Comparison of ENCODE assay signal across 9 cellular contexts in the genomic region with DNA sequence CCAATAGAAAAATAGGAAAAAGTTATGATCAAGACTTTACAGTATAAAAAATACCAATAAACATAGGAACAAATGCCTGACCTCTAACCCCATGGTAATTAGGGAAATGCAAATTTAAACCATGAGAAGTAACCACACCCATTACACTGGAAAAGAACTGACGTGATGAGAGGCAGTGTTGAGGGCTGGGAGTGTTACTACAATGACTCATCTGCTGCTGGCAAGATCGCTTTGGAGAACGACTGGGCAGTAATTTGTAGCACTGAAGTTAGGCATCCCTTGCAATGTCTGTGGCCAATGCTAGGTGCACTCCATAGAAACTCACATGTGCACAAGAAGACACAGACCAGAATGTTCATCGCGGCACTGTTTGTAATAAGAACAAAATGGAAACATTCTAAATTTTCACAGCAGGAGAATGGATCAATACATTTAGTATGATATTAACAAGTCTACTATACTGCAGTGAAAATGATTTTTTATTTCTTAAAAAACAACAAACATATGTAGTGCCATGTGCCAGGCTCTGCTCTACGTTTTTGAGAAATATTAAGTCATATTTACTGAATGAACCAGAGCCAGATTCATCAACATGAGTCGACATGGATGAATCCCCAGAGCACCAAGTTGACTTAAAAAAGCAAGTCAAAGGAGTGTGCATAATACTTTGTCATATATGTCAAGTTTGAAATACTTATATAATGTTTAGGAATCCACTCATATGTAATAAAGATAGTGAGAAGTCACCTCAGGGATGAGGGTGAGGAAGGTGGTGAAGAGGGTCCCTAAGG. TPM values are rescaled to one million over a fixed set of nuclear protein-coding genes. Genes with fewer than 3 reads are reported as not detected.
A peak's percentile ranks its signal among the peaks of the same experiment; 100 is the strongest.
DNase-seq lines count a peak whose midpoint lies in the region; ATAC-seq, FAIRE-seq and TF ChIP-seq lines count a peak whose summit lies in the region.
"Had no signal": no experiment of that assay in that cellular context is flagged by ENCODE, and none has a peak within 500 bp of the region (broad histone marks: within the 10 kb centered on the region; RNA-seq: fewer than 3 reads in every experiment).

No MANE protein-coding gene starts in this region.

- H3K9me3 Mint-ChIP-seq in activated naive CD8-positive, alpha-beta T cell (ENCODE audit: low read depth), result no peaks in the 10 kb centered on the region
- no peaks in the 10 kb centered on the region for H3K9me3 Mint-ChIP-seq in activated naive CD8-positive, alpha-beta T cell treated with anti-CD3 and anti-CD28 coated beads for 36 hours

- POLR2A ChIA-PET in RWPE1 (lab: Yijun Ruan, JAX; ENCODE audit: low non-redundant PET), result no interaction called here

- no peak for ATAC-seq in GM19023 (IDR thresholded peaks at IDR 0.05; ENCODE audit: unreplicated experiment)
- no peak for ATAC-seq in HG03565 (IDR thresholded peaks at IDR 0.05; ENCODE audit: unreplicated experiment)

- peaks cover 2% of the 10 kb centered on the region for H3K36me3 Mint-ChIP-seq in activated naive CD8-positive, alpha-beta T cell
- no peaks in the 10 kb centered on the region for H3K36me3 Mint-ChIP-seq in activated naive CD8-positive, alpha-beta T cell treated with anti-CD3 and anti-CD28 coated beads for 36 hours

- no peak for TF ChIP-seq CTCF in RWPE1 (conservative IDR thresholded peaks at IDR 0.05; ENCODE audit: low read depth)

- FAIRE-seq in GM12891 (lab: Jason Lieb, UNC), result no peak

- CTCF ChIA-PET in RWPE1 (lab: Yijun Ruan, JAX), result interaction anchor here (1.0 kb wide), 1 partner anchor 106 kb away, joined by 3 read pairs; no protein-coding TSS in a partner anchor

- peak overlapping the region; percentile 64 for H3K4me3 Mint-ChIP-seq in activated naive CD8-positive, alpha-beta T cell
- H3K4me3 Mint-ChIP-seq in activated naive CD8-positive, alpha-beta T cell treated with anti-CD3 and anti-CD28 coated beads for 36 hours, result no peak overlapping the region

- no peak for TF ChIP-seq POLR2A in GM12891 (IDR thresholded peaks at IDR 0.05; ENCODE audit: low read depth, low read length)

- DNase-seq in activated naive CD8-positive, alpha-beta T cell treated with anti-CD3 and anti-CD28 coated beads for 36 hours, result no peak
- DNase-seq in RWPE1 (ENCODE audit: low spot score), result peak; percentile 67
- DNase-seq in fibroblast of gingiva (ENCODE audit: low read depth), result peak; percentile 29
- DNase-seq in stromal cell of bone marrow (ENCODE audit: low read depth), result peak; percentile 84
- DNase-seq in GM12891 (ENCODE audit: insufficient read length, low spot score), result no peak

- H3K27me3 Mint-ChIP-seq in activated naive CD8-positive, alpha-beta T cell, result peaks cover 13% of the 10 kb centered on the region
- peaks cover 42% of the 10 kb centered on the region for H3K27me3 Mint-ChIP-seq in activated naive CD8-positive, alpha-beta T cell treated with anti-CD3 and anti-CD28 coated beads for 36 hours

- H3K4me1 Mint-ChIP-seq in activated naive CD8-positive, alpha-beta T cell (ENCODE audit: low read depth), result peaks cover 13% of the 10 kb centered on the region
- H3K4me1 Mint-ChIP-seq in activated naive CD8-positive, alpha-beta T cell treated with anti-CD3 and anti-CD28 coated beads for 36 hours, result peaks cover 9% of the 10 kb centered on the region

- H3K27ac ChIP-seq in RWPE1, result no peak overlapping the region
- H3K27ac ChIP-seq: neutrophil had no signal

- H3K27ac Mint-ChIP-seq in activated naive CD8-positive, alpha-beta T cell, result peak overlapping the region; percentile 70
- no peak overlapping the region for H3K27ac Mint-ChIP-seq in activated naive CD8-positive, alpha-beta T cell treated with anti-CD3 and anti-CD28 coated beads for 36 hours

TF ChIP-seq in GM12891, 5 proteins besides CTCF, POLR2A, EP300 and RAD21:
- TF ChIP-seq POU2F2 (IDR thresholded peaks at IDR 0.05; ENCODE audit: low read depth, low read length) (no peak), TAF1 (IDR thresholded peaks at IDR 0.05; ENCODE audit: low read depth, low read length) (no peak), SPI1 (IDR thresholded peaks at IDR 0.05; ENCODE audit: low read depth, low read length) (no peak), POLR2AphosphoS5 (IDR thresholded peaks at IDR 0.05; ENCODE audit: low read depth, low read length) (no peak), PAX5 (IDR thresholded peaks at IDR 0.05; ENCODE audit: insufficient read depth, low read length, severe bottlenecking) (no peak)

RNA-seq across cellular contexts. Expression of a gene that starts 37.6 kb away (rescaled TPM):
- under 1 TPM; 0.04 to 0.16 TPM for total RNA-seq in activated naive CD8-positive, alpha-beta T cell treated with anti-CD3 and anti-CD28 coated beads for 36 hours
- not detected for polyA plus RNA-seq in GM12891 (2012; ENCODE audit: low read depth, missing spikeins)

Comparison
In these comparisons a context has a peak if more than half of its experiments do, and no peak if none do; other contexts are left out.
1. DNase-seq: peak in RWPE1 (single experiment), fibroblast of gingiva (single experiment) and stromal cell of bone marrow (single experiment); none in activated naive CD8-positive, alpha-beta T cell treated with anti-CD3 and anti-CD28 coated beads for 36 hours (single experiment) and GM12891 (single experiment).